8 cellular contexts compared by ENCODE assay signal in the genomic region with DNA sequence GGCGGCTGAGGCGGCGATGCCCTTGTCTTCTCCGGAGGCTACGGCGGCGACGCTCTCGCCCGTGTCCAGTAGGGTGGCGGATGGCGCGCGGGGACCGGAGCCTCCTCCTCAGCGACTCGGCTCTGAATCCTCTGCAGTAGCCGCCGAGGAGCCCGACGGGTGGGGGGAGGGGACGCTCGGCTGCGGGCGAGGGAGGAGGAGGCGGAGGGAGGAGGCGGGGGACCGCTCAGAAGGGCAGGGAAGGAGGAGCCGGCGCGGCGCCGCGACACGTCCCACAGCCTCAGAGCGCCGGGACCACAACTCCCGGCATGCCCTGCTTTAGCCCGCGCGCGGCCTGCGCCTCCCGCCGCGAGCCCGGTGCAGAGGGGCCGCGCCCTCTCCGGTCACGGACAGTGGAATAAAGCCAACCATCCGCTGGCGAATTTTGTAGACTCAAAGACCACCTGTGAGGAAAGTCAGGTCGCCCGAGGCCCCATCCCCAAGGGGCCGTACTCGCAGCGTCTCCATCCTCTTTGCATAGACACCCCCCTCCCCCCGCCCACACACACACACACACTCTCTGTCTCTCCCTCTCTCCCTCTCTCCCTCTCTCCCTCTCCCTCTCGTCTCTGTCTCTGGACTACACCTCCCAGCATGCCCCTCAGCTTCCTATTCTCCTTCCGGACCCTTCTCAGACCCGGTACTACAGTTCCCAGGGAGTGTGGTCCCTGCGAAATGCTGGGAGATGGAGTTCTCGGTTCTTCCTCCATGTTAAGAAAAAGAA. TPM values are rescaled to one million over a fixed set of nuclear protein-coding genes. Genes with fewer than 3 reads are reported as not detected.
DNase-seq lines count a peak whose midpoint lies in the region; ATAC-seq, FAIRE-seq and TF ChIP-seq lines count a peak whose summit lies in the region.

A gene with protein sequence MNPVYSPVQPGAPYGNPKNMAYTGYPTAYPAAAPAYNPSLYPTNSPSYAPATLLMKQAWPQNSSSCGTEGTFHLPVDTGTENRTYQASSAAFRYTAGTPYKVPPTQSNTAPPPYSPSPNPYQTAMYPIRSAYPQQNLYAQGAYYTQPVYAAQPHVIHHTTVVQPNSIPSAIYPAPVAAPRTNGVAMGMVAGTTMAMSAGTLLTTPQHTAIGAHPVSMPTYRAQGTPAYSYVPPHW (minus strand): TSS at position 157 of the 763 bp plus-strand sequence. CDS start 129,638 bp downstream, outside the sequence.

- H3K36me3 ChIP-seq in trophoblast cell (ENCODE audit: control insufficient read depth in 1 of 2, insufficient read depth in 2 of 2, low read length in 2 of 2) (no peaks in the 10 kb centered on the region), transverse colon (no peaks in the 10 kb centered on the region)

- TF ChIP-seq EP300 in transverse colon (IDR thresholded peaks at IDR 0.05; ENCODE audit: low read depth): no peak

- H3K36me3 Mint-ChIP-seq in T-cell: no peaks in the 10 kb centered on the region

- H3K9me3 Mint-ChIP-seq in T-cell: no peaks in the 10 kb centered on the region

- H3K4me1 ChIP-seq in trophoblast cell (ENCODE audit: control insufficient read depth in 1 of 2, insufficient read depth in 2 of 2, low read length in 2 of 2) (peaks cover 9% of the 10 kb centered on the region in 2 experiments), transverse colon (peaks cover 6 to 43% (median 12%) of the 10 kb centered on the region in 4 donors)

- peaks cover 36 to 48% (median 41%) of the 10 kb centered on the region in 3 donors for H3K4me1 Mint-ChIP-seq in T-cell

- intact Hi-C loops in cardiac septum (cut with DNase I): loop anchor here (10.0 kb wide), 1 partner anchor 193 kb away; no protein-coding TSS in a partner anchor
- intact Hi-C loops in transverse colon (cut with DNase I; ENCODE audit: low total_unique reads): no loop called here

- no peaks in the 10 kb centered on the region for H3K27me3 ChIP-seq in trophoblast cell (ENCODE audit: insufficient read depth, low read length)
- H3K27me3 ChIP-seq in transverse colon: no peaks in the 10 kb centered on the region

- peak in 4 of 5 experiments; percentile 16 to 58 (median 32) for TF ChIP-seq CTCF in transverse colon (IDR thresholded peaks at IDR 0.05)

- H3K9ac ChIP-seq in trophoblast cell (ENCODE audit: low read length): peak within 1 kb of the TSS; percentile 61

- H3K27ac ChIP-seq in adipose tissue (ENCODE audit: low read depth, low read length): no peak within 1 kb of the TSS
- H3K27ac ChIP-seq in trophoblast cell (ENCODE audit: low read depth, low read length): peak within 1 kb of the TSS; percentile 72
- peak within 1 kb of the TSS; percentile 81 to 87 (median 86) for H3K27ac ChIP-seq in transverse colon

- peak within 1 kb of the TSS; percentile 90 to 94 (median 94) for H3K4me3 Mint-ChIP-seq in T-cell

- H3K23ac ChIP-seq in trophoblast cell (ENCODE audit: low read length): no peak within 1 kb of the TSS

- H3K79me2 ChIP-seq in trophoblast cell (ENCODE audit: control insufficient read depth, insufficient read depth, low read length, poor library complexity): peaks cover 11% of the 10 kb centered on the region

- FAIRE-seq in GM12891 (lab: Jason Lieb, UNC): peak; percentile 93

- H3K14ac ChIP-seq in trophoblast cell (ENCODE audit: low read length): peak within 1 kb of the TSS; percentile 75

- peak within 1 kb of the TSS; percentile 81 for H3K4me2 ChIP-seq in trophoblast cell (ENCODE audit: low read length)

- H3K27ac Mint-ChIP-seq in T-cell: peak within 1 kb of the TSS; percentile 93 to 94

- no peak within 1 kb of the TSS for H2BK12ac ChIP-seq in trophoblast cell (ENCODE audit: low read length)

- H3K4me3 ChIP-seq in trophoblast cell (ENCODE audit: low read depth, low read length) (peak within 1 kb of the TSS; percentile 98), transverse colon (peak within 1 kb of the TSS; percentile 65 to 99 (median 89))

- peak within 1 kb of the TSS; percentile 91 for H3K18ac ChIP-seq in trophoblast cell (ENCODE audit: low read length)

- no peaks in the 10 kb centered on the region for H3K27me3 Mint-ChIP-seq in T-cell

- peak within 1 kb of the TSS; percentile 96 for H2AFZ ChIP-seq in trophoblast cell (ENCODE audit: insufficient read depth, low read length, poor library complexity)

- peak within 1 kb of the TSS; percentile 80 for H4K91ac ChIP-seq in trophoblast cell (ENCODE audit: low read depth, low read length)

- peak within 1 kb of the TSS; percentile 49 for H3K4ac ChIP-seq in trophoblast cell (ENCODE audit: low read depth, low read length)

- in situ Hi-C loops in transverse colon (cut with MboI; ENCODE audit: low pct_ligation_motif_present in 1 of 4, low pct_unique_long_range_greater_than_20kb in 1 of 4, low sequenced_read_pairs in 3 of 4): no loop called here

- peak within 1 kb of the TSS; percentile 76 for H4K12ac ChIP-seq in trophoblast cell (ENCODE audit: low read depth, low read length)

- TF ChIP-seq POLR2A in GM12891 (IDR thresholded peaks at IDR 0.05; ENCODE audit: low read depth, low read length) (peak; percentile 68; the same call in 1 of the 2 replicates), transverse colon (IDR thresholded peaks at IDR 0.05) (peak; percentile 46)

- no peaks in the 10 kb centered on the region for H3K9me3 ChIP-seq in trophoblast cell (ENCODE audit: insufficient read depth, low read depth, low read length)
- H3K9me3 ChIP-seq in transverse colon: no peaks in the 10 kb centered on the region

- peaks cover 5% of the 10 kb centered on the region for H3K79me1 ChIP-seq in trophoblast cell (ENCODE audit: low read length)

- POLR2A ChIA-PET in T-cell (lab: Charles Lee): interaction anchor here in 1 of 2 donors (0.6 kb wide), 1 partner anchor 51 kb away, joined by 3 read pairs; no protein-coding TSS in a partner anchor

- H4K8ac ChIP-seq in trophoblast cell (ENCODE audit: low read depth, low read length): peak within 1 kb of the TSS; percentile 86

- WGBS in adipose tissue, 3 donors: 0 to 1% (median 1%) methylated on average over 42 to 64 of the region's 64 CpGs
- no CpG with 5 or more reads among the region's 64 CpGs for WGBS in trophoblast cell (ENCODE audit: extremely low coverage, insufficient coverage, insufficient read length)
- 0 to 1% methylated on average over 7 to 32 of the region's 64 CpGs for WGBS in transverse colon (ENCODE audit: low coverage in 1 of 2), 2 donors

- peak; percentile 93 for DNase-seq in GM12891 (ENCODE audit: insufficient read length, low spot score)
- DNase-seq in NCI-H1436 treated with DMSO at 0.1 percent for 48 hours (lab: John Stamatoyannopoulos, UW): peak; percentile 82
- peak; percentile 82 to 94 (median 90) for DNase-seq in T-cell
- peak; percentile 98 for DNase-seq in cardiac septum (ENCODE audit: low spot score)
- DNase-seq in trophoblast cell: peak; percentile 93 to 94
- peak; percentile 97 for DNase-seq in transverse colon

- peak within 1 kb of the TSS; percentile 74 for H2BK120ac ChIP-seq in trophoblast cell (ENCODE audit: insufficient read depth, low read length, poor library complexity)

- ATAC-seq in HG02840 (IDR thresholded peaks at IDR 0.05; ENCODE audit: low FRiP score, unreplicated experiment): peak; percentile 89
- ATAC-seq in T-cell (replicated peaks in 1 of 4): peak; percentile 94 to 95 (median 94)

- CTCF ChIA-PET in T-cell (lab: Charles Lee): interaction anchor here in 1 of 2 donors (1.1 to 1.5 kb wide), 2 partner anchors 28 to 63 kb away, joined by 3 to 5 read pairs; no protein-coding TSS in a partner anchor

- peak within 1 kb of the TSS; percentile 47 for H2AK5ac ChIP-seq in trophoblast cell (ENCODE audit: low read length)

- peak within 1 kb of the TSS; percentile 90 for H2BK5ac ChIP-seq in trophoblast cell (ENCODE audit: low read depth, low read length, poor library complexity)

TF ChIP-seq in GM12891, 5 proteins besides CTCF, POLR2A, EP300 and RAD21:
- TF ChIP-seq PAX5 (IDR thresholded peaks at IDR 0.05; ENCODE audit: insufficient read depth, low read length, severe bottlenecking) (no peak), SPI1 (IDR thresholded peaks at IDR 0.05; ENCODE audit: low read depth, low read length) (no peak), POU2F2 (IDR thresholded peaks at IDR 0.05; ENCODE audit: low read depth, low read length) (peak; percentile 88; the same call in 1 of the 2 replicates), POLR2AphosphoS5 (IDR thresholded peaks at IDR 0.05; ENCODE audit: low read depth, low read length) (peak; percentile 72; the same call in 1 of the 2 replicates), TAF1 (IDR thresholded peaks at IDR 0.05; ENCODE audit: low read depth, low read length) (peak; percentile 73; the same call in 1 of the 2 replicates)

RNA-seq across cellular contexts. Expression of the gene that starts here (rescaled TPM):
- polyA plus RNA-seq in GM12891 (2012; ENCODE audit: low read depth, missing spikeins): 12.9 TPM
- total RNA-seq in T-cell (10 to 100 TPM; 23.6 to 27.0 (median 24.7) TPM), cardiac septum (29.5 TPM), transverse colon (10 to 100 TPM; 17.5 to 43.4 (median 23.3) TPM)
- polyA plus RNA-seq in adipose tissue: 10 to 100 TPM in 2 of 3 donors, 1 to 10 TPM in 1; 6.8 to 11.1 (median 10.0) TPM
- 14.0 and 14.1 TPM in 2 replicates for polyA plus RNA-seq in trophoblast cell (2013)
